In the genomic region with DNA sequence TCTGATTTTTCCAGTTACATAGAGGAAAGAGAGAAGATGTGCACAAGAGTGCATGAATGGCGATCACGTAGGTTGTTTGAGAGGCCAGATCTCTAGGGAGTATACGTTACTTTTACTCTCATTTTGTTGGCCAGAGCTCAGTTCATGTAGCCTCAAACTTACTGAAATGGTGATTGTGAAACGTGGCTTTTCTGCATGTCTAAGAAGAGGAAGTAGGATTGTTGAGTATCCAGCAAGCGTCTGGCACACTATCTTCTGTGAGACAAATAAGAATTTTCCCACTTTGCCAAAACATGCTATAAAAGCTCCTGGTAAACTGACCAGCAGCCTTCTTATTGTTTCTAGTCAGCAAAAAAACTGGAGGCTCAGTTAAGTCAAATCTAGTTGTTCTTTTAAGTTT, we compare ENCODE assay signal across 18 cellular contexts.
"Had no signal": no experiment of that assay in that cellular context is flagged by ENCODE, and none has a peak within 500 bp of the region (broad histone marks: within the 10 kb centered on the region; RNA-seq: fewer than 3 reads in every experiment).

No MANE protein-coding gene starts in this region.

- H3K27ac ChIP-seq: pancreas, thoracic aorta had no signal

- H3K4me3 Mint-ChIP-seq: activated naive CD8-positive, alpha-beta T cell treated with anti-CD3 and anti-CD28 coated beads for 36 hours; nephron; type B pancreatic cell had no signal

- H3K4me1 Mint-ChIP-seq: activated naive CD8-positive, alpha-beta T cell treated with anti-CD3 and anti-CD28 coated beads for 36 hours; nephron had no signal

- H3K27me3 Mint-ChIP-seq: activated naive CD8-positive, alpha-beta T cell treated with anti-CD3 and anti-CD28 coated beads for 36 hours; type B pancreatic cell had no signal

- H3K36me3 Mint-ChIP-seq: activated naive CD8-positive, alpha-beta T cell treated with anti-CD3 and anti-CD28 coated beads for 36 hours; type B pancreatic cell had no signal

- H3K27ac Mint-ChIP-seq: activated naive CD8-positive, alpha-beta T cell treated with anti-CD3 and anti-CD28 coated beads for 36 hours; nephron; type B pancreatic cell had no signal

- ATAC-seq: left ventricle myocardium superior, pancreas, right cardiac atrium had no signal

- H3K4me3 ChIP-seq: pancreas, thoracic aorta had no signal

- H3K27me3 ChIP-seq: pancreas had no signal

- H3K9me3 Mint-ChIP-seq: activated naive CD8-positive, alpha-beta T cell treated with anti-CD3 and anti-CD28 coated beads for 36 hours; nephron; type B pancreatic cell had no signal

- H3K36me3 ChIP-seq: pancreas, thoracic aorta had no signal

- H3K9me3 ChIP-seq: pancreas, thoracic aorta had no signal

- DNase-seq: activated CD4-positive, alpha-beta T cell treated with anti-CD3 and anti-CD28 coated beads for 4 hours; activated CD4-positive, alpha-beta T cell treated with anti-CD3 and anti-CD28 coated beads, Interleukin-2, amount 50 U/mL, for 48 hours; activated CD4-positive, CD25-positive, alpha-beta regulatory T cell; activated naive CD4-positive, alpha-beta T cell treated with Interleukin-2 at 50 U/mL for 16 hours; activated naive CD8-positive, alpha-beta T cell treated with anti-CD3 and anti-CD28 coated beads for 36 hours; activated T-cell treated with anti-CD3 and anti-CD28 coated beads, Interleukin-2, amount 50 U/mL, for 48 hours; central memory CD4-positive, alpha-beta T cell; effector memory CD4-positive, alpha-beta T cell; hypothalamus; left ventricle myocardium superior; mammary epithelial cell; pancreas; right cardiac atrium; stimulated activated CD4-positive, alpha-beta T cell treated with anti-CD3 and anti-CD28 coated beads, Interleukin-4, amount 100 ng/mL, for 24 hours; stimulated activated naive CD4-positive, alpha-beta T cell treated with Interleukin-2 at 50 U/mL for 16 hours had no signal
